ENCODE assay signal across 30 cellular contexts in the genomic region with DNA sequence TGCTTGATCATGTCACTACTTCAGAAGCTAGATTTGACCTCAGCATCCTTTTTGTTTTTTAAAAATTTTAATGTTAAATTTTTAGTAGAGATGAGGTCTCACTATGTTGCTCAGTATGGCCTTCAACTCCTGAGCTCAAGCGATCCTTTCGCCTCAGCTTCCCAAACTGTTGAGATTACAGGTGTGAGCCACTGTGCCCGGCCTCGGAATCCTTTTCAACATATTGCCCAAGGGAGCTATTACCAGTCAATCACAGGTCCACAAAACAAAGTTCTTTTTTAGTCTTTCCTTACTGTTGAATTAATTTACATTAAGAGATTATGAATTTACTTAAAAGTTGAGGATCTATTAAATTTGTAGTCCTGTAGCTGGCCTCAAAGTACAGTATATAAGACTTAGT.
"Had no signal": no experiment of that assay in that cellular context is flagged by ENCODE, and none has a peak within 500 bp of the region (broad histone marks: within the 10 kb centered on the region; RNA-seq: fewer than 3 reads in every experiment).

No MANE protein-coding gene starts in this region.

- H3K4me2 ChIP-seq: neural progenitor cell had no signal

- H3K9ac ChIP-seq: neural progenitor cell had no signal

- H3K27ac Mint-ChIP-seq: activated CD4-positive, alpha-beta memory T cell treated with anti-CD3 and anti-CD28 coated beads for 36 hours; activated naive CD4-positive, alpha-beta T cell treated with anti-CD3 and anti-CD28 coated beads for 36 hours; neural progenitor cell had no signal

- ATAC-seq: activated CD4-positive, CD25-positive, alpha-beta regulatory T cell treated with anti-CD3 and anti-CD28 coated beads, Interleukin-2, amount 50 U/mL, for 24 hours; heart right ventricle; mucosa of descending colon; right cardiac atrium had no signal

- H3K4me1 ChIP-seq: breast epithelium had no signal

- H3K27ac ChIP-seq: breast epithelium, epithelial cell of prostate, esophagus squamous epithelium, heart right ventricle, left ventricle myocardium inferior, neural progenitor cell, spleen, thoracic aorta, VCaP had no signal

- H3K4me3 Mint-ChIP-seq: activated CD4-positive, alpha-beta memory T cell treated with anti-CD3 and anti-CD28 coated beads for 36 hours; activated naive CD4-positive, alpha-beta T cell treated with anti-CD3 and anti-CD28 coated beads for 36 hours; neural progenitor cell had no signal

- H3K4me3 ChIP-seq: breast epithelium, esophagus squamous epithelium, heart right ventricle, left ventricle myocardium inferior, lung, mucosa of descending colon, neural progenitor cell, spleen, thoracic aorta had no signal

- DNase-seq: activated CD4-positive, alpha-beta memory T cell treated with anti-CD3 and anti-CD28 coated beads for 36 hours; activated CD4-positive, alpha-beta T cell treated with anti-CD3 and anti-CD28 coated beads for 48 hours; activated effector memory CD4-positive, alpha-beta T cell treated with Interleukin-2 at 50 U/mL for 16 hours; activated naive CD4-positive, alpha-beta T cell treated with anti-CD3 and anti-CD28 coated beads for 36 hours; activated T-cell treated with anti-CD3 and anti-CD28 coated beads, Interleukin-2, amount 50 U/mL, for 48 hours; amygdala; effector CD8-positive, alpha-beta T cell; esophagus squamous epithelium; foreskin melanocyte; heart right ventricle; left ventricle myocardium inferior; mucosa of descending colon; occipital lobe; right cardiac atrium; spleen; stimulated activated CD4-positive, alpha-beta T cell treated with anti-CD3 and anti-CD28 coated beads, Interleukin-2, amount 100 ng/mL, for 48 hours; stimulated activated naive CD4-positive, alpha-beta T cell treated with Interleukin-2 at 50 U/mL for 16 hours; T-helper 1 cell; trophoblast cell had no signal

- FAIRE-seq: colon, endometrium, islet of Langerhans, urothelium cell line had no signal

- H3K27me3 ChIP-seq: breast epithelium, esophagus squamous epithelium, heart right ventricle, neural progenitor cell, spleen had no signal

- H2AFZ ChIP-seq: neural progenitor cell had no signal

- H3K9me3 Mint-ChIP-seq: activated CD4-positive, alpha-beta memory T cell treated with anti-CD3 and anti-CD28 coated beads for 36 hours; activated naive CD4-positive, alpha-beta T cell treated with anti-CD3 and anti-CD28 coated beads for 36 hours had no signal

- H3K9me3 ChIP-seq: breast epithelium, esophagus squamous epithelium, left ventricle myocardium inferior, mucosa of descending colon, spleen, thoracic aorta had no signal

- H3K36me3 ChIP-seq: breast epithelium, thoracic aorta had no signal

- H3K27me3 Mint-ChIP-seq: activated CD4-positive, alpha-beta memory T cell treated with anti-CD3 and anti-CD28 coated beads for 36 hours had no signal
